Comparison of ENCODE assay signal across 8 cellular contexts in genomic region chr14:93959239-93960107, GRCh38. TPM values are rescaled to one million over a fixed set of nuclear protein-coding genes. Genes with fewer than 3 reads are reported as not detected.
A peak's percentile ranks its signal among the peaks of the same experiment; 100 is the strongest.
DNase-seq lines count a peak whose midpoint lies in the region; ATAC-seq and TF ChIP-seq lines count a peak whose summit lies in the region.

No MANE protein-coding gene starts in this region.

- H3K27ac ChIP-seq in ascending aorta = peak overlapping the region; percentile 71 to 80

- DNase-seq in CD1c-positive myeloid dendritic cell (ENCODE audit: extremely low spot score) (peak; percentile 96), T-helper 1 cell (peak; percentile 82 to 98 (median 87)), ascending aorta (ENCODE audit: low spot score in 2 of 2) (peak; percentile 75 to 90), kidney glomerular epithelial cell (lab: John Stamatoyannopoulos, UW) (peak; percentile 93), NCI-H187 treated with DMSO at 0.1 percent for 48 hours (lab: John Stamatoyannopoulos, UW) (no peak)
- peak; percentile 81 for DNase-seq in stimulated activated CD8-positive, alpha-beta memory T cell treated with anti-CD3 and anti-CD28 coated beads, Interleukin-12 subunit alpha, Interleukin-12 subunit beta, amount 100 ng/mL, for 24 hours (ENCODE audit: extremely low read depth)

- peaks cover 7 to 12% of the 10 kb centered on the region in 2 donors for H3K36me3 ChIP-seq in ascending aorta

- no peaks in the 10 kb centered on the region for H3K27me3 ChIP-seq in ascending aorta

- intact Hi-C loops in ascending aorta (cut with DNase I) = loop anchor here (1.0 to 2.0 kb wide), 2 partner anchors 17 to 19 kb away; partner anchors contain the start of gene ASB2

- TF ChIP-seq CTCF in ascending aorta (IDR thresholded peaks at IDR 0.05) = no peak

- H3K9me3 ChIP-seq in ascending aorta = no peaks in the 10 kb centered on the region

- H3K4me1 ChIP-seq in ascending aorta = peaks cover 6 to 51% of the 10 kb centered on the region in 2 donors

- no peak overlapping the region for H3K4me3 ChIP-seq in ascending aorta

- peak; percentile 64 for ATAC-seq in GM19463 (IDR thresholded peaks at IDR 0.05; ENCODE audit: unreplicated experiment)
- peak; percentile 62 for ATAC-seq in HG03521 (IDR thresholded peaks at IDR 0.05; ENCODE audit: unreplicated experiment)

RNA-seq across cellular contexts. Expression of gene ASB2, which starts 16.9 kb away (rescaled TPM):
- 58.6 TPM for total RNA-seq in ascending aorta

RNA-seq across cellular contexts. Expression of gene FAM181A, which starts 32.3 kb away (rescaled TPM):
- not detected for total RNA-seq in ascending aorta

RNA-seq across cellular contexts. Expression of gene CCDC197, which starts 37.6 kb away (rescaled TPM):
- total RNA-seq in ascending aorta = not detected
